Comparison of ENCODE assay signal across 11 cellular contexts in the genomic region with DNA sequence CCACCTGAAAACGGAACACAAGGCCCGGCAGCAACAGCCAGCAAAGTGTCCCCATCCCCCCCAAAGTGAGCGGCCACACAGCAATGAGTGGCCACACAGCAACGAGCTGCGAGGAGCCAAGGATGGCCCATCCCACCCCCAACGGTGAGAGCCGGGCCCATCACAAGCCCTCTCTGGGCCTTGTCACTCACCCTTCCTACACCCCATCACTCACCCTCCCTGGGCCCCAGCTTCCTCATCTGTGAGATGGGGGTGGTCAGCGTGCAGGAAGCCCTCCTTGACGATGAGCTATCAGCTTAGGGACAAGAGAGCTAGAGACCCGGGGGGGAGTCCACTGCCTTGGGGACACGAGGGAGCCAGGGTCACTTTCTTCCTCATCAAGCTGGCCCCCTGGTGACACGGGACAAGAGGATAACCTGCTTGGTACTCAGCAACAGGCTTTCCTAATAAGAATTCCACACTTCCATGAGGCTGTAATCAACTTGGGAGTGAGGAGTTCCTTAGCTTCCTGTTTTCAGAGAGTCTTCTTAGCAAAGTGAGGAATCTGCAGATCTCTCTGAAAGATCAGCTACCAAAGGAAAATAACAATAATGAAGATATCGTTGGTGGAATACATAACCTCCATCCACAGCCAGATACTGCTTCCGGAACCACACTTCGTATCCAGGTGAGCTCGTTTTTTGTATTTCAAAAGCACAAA.
A peak's percentile ranks its signal among the peaks of the same experiment; 100 is the strongest.
DNase-seq lines count a peak whose midpoint lies in the region; TF ChIP-seq lines count a peak whose summit lies in the region.
"Had no signal": no experiment of that assay in that cellular context is flagged by ENCODE, and none has a peak within 500 bp of the region (broad histone marks: within the 10 kb centered on the region; RNA-seq: fewer than 3 reads in every experiment).

No MANE protein-coding gene starts in this region.

- intact Hi-C loops in esophagus squamous epithelium (cut with DNase I), result no loop called here

- TF ChIP-seq POLR2A in esophagus squamous epithelium (IDR thresholded peaks at IDR 0.05), result no peak

- 66 to 70% methylated on average over 7 to 8 of the region's 16 CpGs for WGBS in esophagus squamous epithelium, 2 donors

- no peak for TF ChIP-seq CTCF in esophagus squamous epithelium (IDR thresholded peaks at IDR 0.05)
- no peak for TF ChIP-seq CTCF in nephron (IDR thresholded peaks at IDR 0.05; ENCODE audit: unreplicated experiment in 3 of 3)
- no peak for TF ChIP-seq CTCF in type B pancreatic cell (conservative IDR thresholded peaks at IDR 0.05)

- H3K4me3 ChIP-seq in esophagus squamous epithelium, result peak overlapping the region; percentile 6 to 59 (median 38)

- no peaks in the 10 kb centered on the region for H3K9me3 ChIP-seq in esophagus squamous epithelium
- H3K9me3 ChIP-seq: left lung had no signal

- no peaks in the 10 kb centered on the region for H3K9me3 Mint-ChIP-seq in activated T-cell treated with anti-CD3 and anti-CD28 coated beads, Interleukin-2, amount 50 U/mL, for 24 hours
- H3K9me3 Mint-ChIP-seq in nephron (no peaks in the 10 kb centered on the region), type B pancreatic cell (no peaks in the 10 kb centered on the region)

- H3K27me3 Mint-ChIP-seq in activated T-cell treated with anti-CD3 and anti-CD28 coated beads, Interleukin-2, amount 50 U/mL, for 24 hours, result no peaks in the 10 kb centered on the region
- H3K27me3 Mint-ChIP-seq in nephron (ENCODE audit: low read depth) (peaks cover 4% of the 10 kb centered on the region), type B pancreatic cell (no peaks in the 10 kb centered on the region)
- H3K27me3 Mint-ChIP-seq: activated CD8-positive, alpha-beta memory T cell treated with anti-CD3 and anti-CD28 coated beads, Interleukin-2, amount 10 ng/mL, durations not matched to agents 7 days and 5 days; T-helper 17 cell had no signal

- peaks cover 0 to 96% (median 41%) of the 10 kb centered on the region in 3 donors for H3K4me1 ChIP-seq in esophagus squamous epithelium

- peak; percentile 22 for DNase-seq in activated T-cell treated with anti-CD3 and anti-CD28 coated beads, Interleukin-2, amount 50 U/mL, for 24 hours
- DNase-seq in activated T-cell treated with anti-CD3 and anti-CD28 coated beads, Interleukin-2, amount 50 U/mL, for 48 hours, result no peak
- DNase-seq in esophagus squamous epithelium (lab: John Stamatoyannopoulos, UW) (no peak), type B pancreatic cell (ENCODE audit: extremely low spot score, unreplicated experiment) (peak; percentile 51), NOMO-1 treated with dmso at 0.1 percent for 144 hours (lab: John Stamatoyannopoulos, UW; ENCODE audit: unreplicated experiment) (no peak), HT-29 (ENCODE audit: low spot score) (no peak), NCI-H345 (lab: John Stamatoyannopoulos, UW) (no peak)

- no peak overlapping the region for H3K27ac Mint-ChIP-seq in activated T-cell treated with anti-CD3 and anti-CD28 coated beads, Interleukin-2, amount 50 U/mL, for 24 hours
- H3K27ac Mint-ChIP-seq in nephron (peak overlapping the region; percentile 97 to 99 (median 98)), type B pancreatic cell (peak overlapping the region; percentile 80)
- H3K27ac Mint-ChIP-seq: activated CD8-positive, alpha-beta memory T cell treated with anti-CD3 and anti-CD28 coated beads, Interleukin-2, amount 10 ng/mL, durations not matched to agents 7 days and 5 days; T-helper 17 cell had no signal

- no peaks in the 10 kb centered on the region for H3K27me3 ChIP-seq in esophagus squamous epithelium
- H3K27me3 ChIP-seq: left lung had no signal

- H3K36me3 Mint-ChIP-seq in activated T-cell treated with anti-CD3 and anti-CD28 coated beads, Interleukin-2, amount 50 U/mL, for 24 hours (ENCODE audit: low read depth), result peaks cover 17% of the 10 kb centered on the region
- H3K36me3 Mint-ChIP-seq in nephron (ENCODE audit: low read depth), result no peaks in the 10 kb centered on the region
- H3K36me3 Mint-ChIP-seq in type B pancreatic cell, result no peaks in the 10 kb centered on the region

- H3K4me3 Mint-ChIP-seq in activated T-cell treated with anti-CD3 and anti-CD28 coated beads, Interleukin-2, amount 50 U/mL, for 24 hours, result no peak overlapping the region
- peak overlapping the region; percentile 72 to 82 (median 79) for H3K4me3 Mint-ChIP-seq in nephron
- no peak overlapping the region for H3K4me3 Mint-ChIP-seq in type B pancreatic cell
- H3K4me3 Mint-ChIP-seq: activated CD8-positive, alpha-beta memory T cell treated with anti-CD3 and anti-CD28 coated beads, Interleukin-2, amount 10 ng/mL, durations not matched to agents 7 days and 5 days; T-helper 17 cell had no signal

- H3K27ac ChIP-seq in esophagus squamous epithelium, result peak overlapping the region; percentile 53 to 89 (median 84)

- peaks cover 30% of the 10 kb centered on the region for H3K4me1 Mint-ChIP-seq in activated T-cell treated with anti-CD3 and anti-CD28 coated beads, Interleukin-2, amount 50 U/mL, for 24 hours (ENCODE audit: low read depth)
- peaks cover 84% of the 10 kb centered on the region for H3K4me1 Mint-ChIP-seq in nephron
- peaks cover 69% of the 10 kb centered on the region for H3K4me1 Mint-ChIP-seq in type B pancreatic cell (ENCODE audit: unreplicated experiment)

- H3K36me3 ChIP-seq in esophagus squamous epithelium, result peaks cover 0 to 10% (median 0%) of the 10 kb centered on the region in 3 donors
- H3K36me3 ChIP-seq: left lung had no signal

Comparison
In these comparisons a context has a peak if more than half of its experiments do, and no peak if none do; other contexts are left out.
1. DNase-seq: peak in activated T-cell treated with anti-CD3 and anti-CD28 coated beads, Interleukin-2, amount 50 U/mL, for 24 hours (single experiment) and type B pancreatic cell (single experiment); none in activated T-cell treated with anti-CD3 and anti-CD28 coated beads, Interleukin-2, amount 50 U/mL, for 48 hours (0 of 2), esophagus squamous epithelium (single experiment), NOMO-1 treated with dmso at 0.1 percent for 144 hours (single experiment), HT-29 (single experiment) and NCI-H345 (single experiment).
2. H3K4me3 Mint-ChIP-seq: peak in nephron (3 of 3); none in activated T-cell treated with anti-CD3 and anti-CD28 coated beads, Interleukin-2, amount 50 U/mL, for 24 hours (single experiment) and type B pancreatic cell (single experiment).